In the genomic region with DNA sequence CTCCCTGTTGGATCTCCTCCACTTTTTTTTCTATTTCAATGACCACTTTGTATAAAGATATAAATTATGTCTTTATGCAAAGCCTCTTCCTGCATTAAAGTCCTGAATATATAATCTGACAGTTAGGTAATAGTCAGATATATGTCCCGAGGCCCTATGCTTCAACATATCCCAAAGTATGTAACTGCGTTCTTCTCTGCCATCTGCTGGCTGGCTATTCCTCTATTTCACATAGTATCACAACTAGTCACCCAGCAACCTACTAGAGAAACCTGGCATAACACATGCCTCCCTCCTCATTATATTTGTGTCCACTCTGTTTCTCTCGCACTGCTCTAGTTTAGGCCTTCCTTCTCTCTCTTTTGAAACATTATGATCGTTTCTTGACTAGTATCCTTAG, we compare ENCODE assay signal across 1 cellular context.
TF ChIP-seq lines count a peak whose summit lies in the region.

No MANE protein-coding gene starts in this region.

TF ChIP-seq in H1, 55 proteins besides CTCF, POLR2A, EP300 and RAD21:
- TF ChIP-seq POU5F1 (IDR thresholded peaks at IDR 0.05; ENCODE audit: low read depth, low read length) = no peak
